In the genomic region with DNA sequence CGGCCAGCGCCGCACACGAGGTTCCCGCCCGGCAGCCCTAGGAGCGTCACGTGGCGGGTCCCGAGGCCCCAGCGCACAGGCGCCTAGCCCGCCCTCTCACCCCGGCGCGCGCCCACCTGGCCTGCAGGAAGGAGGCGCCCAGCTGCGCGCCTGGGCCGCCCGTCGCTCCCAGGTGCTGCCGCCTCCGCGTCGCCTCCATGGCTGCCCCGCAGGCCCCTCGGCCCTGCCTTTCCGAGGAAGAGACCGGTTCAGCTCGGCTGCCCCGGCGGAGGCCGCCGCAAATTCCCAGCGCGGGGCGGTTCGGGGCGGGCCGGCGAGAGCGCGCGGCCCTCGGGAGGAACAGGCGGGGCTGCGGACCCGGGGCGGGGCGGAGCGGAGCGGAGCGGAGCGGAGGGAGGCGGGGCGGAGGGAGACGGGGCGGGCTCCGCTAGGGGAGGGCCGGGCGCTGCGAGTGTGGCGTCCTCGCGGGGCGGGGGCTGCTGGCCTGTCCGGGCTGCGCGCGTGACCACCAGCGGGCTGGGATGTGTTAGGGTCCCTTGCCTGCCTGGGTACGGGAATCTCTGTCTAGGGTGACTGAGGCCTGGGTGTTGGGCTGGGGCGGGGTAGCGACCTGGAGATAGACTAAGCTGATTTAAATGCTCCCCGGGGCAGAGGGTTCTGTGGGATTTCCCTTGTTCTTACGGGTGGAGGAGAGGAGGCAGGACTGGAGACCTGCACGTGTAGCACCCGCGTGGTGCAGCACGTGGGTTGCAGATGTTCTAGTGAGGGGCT, we compare ENCODE assay signal across 8 cellular contexts. TPM values are rescaled to one million over a fixed set of nuclear protein-coding genes. Genes with fewer than 3 reads are reported as not detected.
A peak's percentile ranks its signal among the peaks of the same experiment; 100 is the strongest.
DNase-seq lines count a peak whose midpoint lies in the region; ATAC-seq and TF ChIP-seq lines count a peak whose summit lies in the region.

TSS of gene CLN6 (minus strand) at position 343 of the 771 bp plus-strand sequence. CDS start at position 199, 144 bp downstream.

- H3K36me3 ChIP-seq in OCI-LY3 (replicated peaks; ENCODE audit: low read depth, low read length): peaks cover 5% of the 10 kb centered on the region

- H3K79me2 ChIP-seq in OCI-LY3 (ENCODE audit: low read length): peaks cover 53% of the 10 kb centered on the region

- H3K9me3 ChIP-seq in OCI-LY3 (ENCODE audit: insufficient read depth, low read length) (no peaks in the 10 kb centered on the region), mononuclear cell (ENCODE audit: low read depth, low read length) (no peaks in the 10 kb centered on the region)

- H3K4me3 ChIP-seq in OCI-LY3 (ENCODE audit: low read length): peak within 1 kb of the TSS; percentile 96
- H3K4me3 ChIP-seq in mononuclear cell (ENCODE audit: low read length): peak within 1 kb of the TSS; percentile 76

- peak within 1 kb of the TSS; percentile 93 for H2AFZ ChIP-seq in OCI-LY3 (ENCODE audit: low read depth, low read length)

- H3K27me3 ChIP-seq in OCI-LY3 (ENCODE audit: low read depth, low read length) (no peaks in the 10 kb centered on the region), mononuclear cell (ENCODE audit: insufficient read depth, low read length) (no peaks in the 10 kb centered on the region)

- no peak for TF ChIP-seq CTCF in OCI-LY3 (IDR thresholded peaks at IDR 0.05; ENCODE audit: low read depth, low read length)

- peak within 1 kb of the TSS; percentile 70 for H3K27ac ChIP-seq in OCI-LY3 (ENCODE audit: low read length)

- peaks cover 17% of the 10 kb centered on the region for H4K20me1 ChIP-seq in OCI-LY3 (ENCODE audit: insufficient read depth, low read length)

- peak; percentile 69 for ATAC-seq in GM21360 (IDR thresholded peaks at IDR 0.05; ENCODE audit: unreplicated experiment)

- peak within 1 kb of the TSS; percentile 95 for H3K4me2 ChIP-seq in OCI-LY3 (ENCODE audit: low read length)

- peak within 1 kb of the TSS; percentile 98 for H3K9ac ChIP-seq in OCI-LY3 (ENCODE audit: low read length)

- DNase-seq in COLO668 (lab: John Stamatoyannopoulos, UW; ENCODE audit: unreplicated experiment) (peak; percentile 92), HT1080 (ENCODE audit: low read depth) (peak; percentile 69), activated T-cell treated with anti-CD3 and anti-CD28 coated beads for 1 hour (ENCODE audit: low read depth) (peak; percentile 68), epidermal melanocyte (ENCODE audit: insufficient read length, low spot score) (peak; percentile 76)
- DNase-seq in stimulated activated CD8-positive, alpha-beta memory T cell treated with anti-CD3 and anti-CD28 coated beads, Interleukin-2, amount 100 ng/mL, for 48 hours (ENCODE audit: low read depth in 2 of 2): peak; percentile 70 to 86

- H3K4me1 ChIP-seq in OCI-LY3 (ENCODE audit: low read length) (peaks cover 40% of the 10 kb centered on the region), mononuclear cell (ENCODE audit: insufficient read depth, low read length) (peaks cover 64% of the 10 kb centered on the region)

RNA-seq across cellular contexts. Expression of gene CLN6, which starts in this region (rescaled TPM):
- total RNA-seq in HT1080 (2014; rRNA removed; shearing (Covaris generic)): 36.2 and 62.8 TPM in 2 replicates
- 49.2 and 51.9 TPM in 2 replicates for polyA plus RNA-seq in HT1080 (2015; cell fraction: cytosol; rRNA removed)
- polyA plus RNA-seq in HT1080 (2015; cell fraction: nucleus; rRNA removed): 44.0 and 44.8 TPM in 2 replicates
- 9.3 TPM for total RNA-seq in mononuclear cell

Comparison
In these comparisons a context has a peak if more than half of its experiments do, and no peak if none do; other contexts are left out.
1. Peak in every context shown above with its lines: DNase-seq, ATAC-seq, H3K4me3 ChIP-seq and H3K27ac ChIP-seq.